12 cellular contexts compared by ENCODE assay signal in the genomic region with DNA sequence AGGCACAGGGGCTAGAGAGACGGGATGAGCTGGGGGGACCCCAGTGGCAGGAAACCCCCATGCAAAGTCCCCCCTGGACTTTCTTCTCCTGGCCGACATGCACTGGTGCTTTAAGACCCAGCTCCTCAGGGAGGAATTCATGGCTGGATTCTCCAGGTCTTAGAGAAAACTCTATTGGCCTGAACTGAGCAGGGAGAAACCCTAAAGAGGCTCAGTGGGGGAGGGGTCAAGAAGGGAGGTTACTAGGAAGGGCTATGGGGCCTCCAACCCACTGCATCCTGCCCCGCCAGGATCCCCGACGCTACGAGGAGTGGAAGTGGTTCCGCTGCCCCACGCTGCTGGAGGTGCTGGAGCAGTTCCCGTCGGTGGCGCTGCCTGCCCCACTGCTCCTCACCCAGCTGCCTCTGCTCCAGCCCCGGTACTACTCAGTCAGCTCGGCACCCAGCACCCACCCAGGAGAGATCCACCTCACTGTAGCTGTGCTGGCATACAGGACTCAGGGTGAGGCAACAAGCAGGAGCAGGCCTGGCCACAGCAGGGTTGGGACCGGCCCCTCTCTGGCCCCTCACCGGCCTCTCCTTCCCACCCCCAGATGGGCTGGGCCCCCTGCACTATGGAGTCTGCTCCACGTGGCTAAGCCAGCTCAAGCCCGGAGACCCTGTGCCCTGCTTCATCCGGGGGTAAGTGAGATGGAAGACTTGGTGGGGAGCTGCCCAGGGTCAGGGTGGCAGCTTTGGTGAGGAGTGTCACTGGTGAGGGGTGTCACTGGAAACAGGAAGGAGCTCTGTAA. TPM values are rescaled to one million over a fixed set of nuclear protein-coding genes. Genes with fewer than 3 reads are reported as not detected.
DNase-seq lines count a peak whose midpoint lies in the region; ATAC-seq and TF ChIP-seq lines count a peak whose summit lies in the region.
"Had no signal": no experiment of that assay in that cellular context is flagged by ENCODE, and none has a peak within 500 bp of the region (broad histone marks: within the 10 kb centered on the region; RNA-seq: fewer than 3 reads in every experiment).

No MANE protein-coding gene starts in this region.

- H3K27ac ChIP-seq in ACC112 (ENCODE audit: low read depth, low read length) (no peak overlapping the region), HCT116 (ENCODE audit: low read depth, low read length) (peak overlapping the region; percentile 71; the same call in 1 of the 2 replicates), brain microvascular endothelial cell (no peak overlapping the region)

- RAD21 ChIA-PET in HCT116 (lab: Charles Lee; ENCODE audit: low non-redundant PET in 1 of 2, low total read pairs in 2 of 2, uncharacterized antibody in 2 of 2, unreplicated experiment in 2 of 2) = interaction anchor here (1.0 to 1.7 kb wide), 2 partner anchors 51 to 101 kb away, joined by 3 to 5 read pairs; no protein-coding TSS in a partner anchor

- H3K36me3 ChIP-seq in ACC112 (ENCODE audit: insufficient read depth, low read length) = no peaks in the 10 kb centered on the region
- H3K36me3 ChIP-seq in HCT116 (ENCODE audit: control insufficient read depth in 1 of 2, insufficient read depth in 2 of 2, low read length in 2 of 2) = no peaks in the 10 kb centered on the region
- H3K36me3 ChIP-seq in brain microvascular endothelial cell (replicated peaks) = no peaks in the 10 kb centered on the region

- H3K27me3 ChIP-seq in ACC112 (ENCODE audit: insufficient read depth, low read length) (no peaks in the 10 kb centered on the region), HCT116 (ENCODE audit: insufficient read depth, low read length) (no peaks in the 10 kb centered on the region), brain microvascular endothelial cell (replicated peaks) (peaks cover 6% of the 10 kb centered on the region)

- in situ Hi-C loops in brain microvascular endothelial cell (cut with HindIII; ENCODE audit: low pct_ligation_motif_present, low sequenced_read_pairs) = no loop called here

- TF ChIP-seq RAD21 in HCT116 (IDR thresholded peaks at IDR 0.05; ENCODE audit: low read depth) = no peak

- no peak overlapping the region for H3K4me3 ChIP-seq in ACC112 (ENCODE audit: low read depth, low read length)
- H3K4me3 ChIP-seq in HCT116 (replicated peaks in 1 of 2; ENCODE audit: low read depth in 1 of 2, low read length in 2 of 2) = peak overlapping the region; percentile 72 to 73
- H3K4me3 ChIP-seq in brain microvascular endothelial cell (ENCODE audit: low read depth, low read length) = no peak overlapping the region

- H3K9ac ChIP-seq in HCT116 (ENCODE audit: low read length) = peak overlapping the region; percentile 81

- H3K36me3 Mint-ChIP-seq in activated T-helper 1 cell treated with anti-CD3 and anti-CD28 coated beads, Interleukin-12 subunit alpha, Interleukin-12 subunit beta, Interleukin-2, Interleukin-4 antibody, amounts not matched to agents 30 ng/mL and 10 ng/mL and 1 ng/mL, durations not matched to agents 14 hours and 24 hours and 36 hours (ENCODE audit: low read depth) = peaks cover 6% of the 10 kb centered on the region

- H2AFZ ChIP-seq in ACC112 (ENCODE audit: low read length, unreplicated experiment) (peak overlapping the region; percentile 23), HCT116 (ENCODE audit: low read depth, low read length, poor library complexity, severe bottlenecking) (no peak overlapping the region)

- H3K9me2 ChIP-seq in HCT116 (ENCODE audit: insufficient read depth) = no peaks in the 10 kb centered on the region

- H3K79me2 ChIP-seq in ACC112 (ENCODE audit: control insufficient read depth, insufficient read depth, low read length, unreplicated experiment) (no peaks in the 10 kb centered on the region), HCT116 (ENCODE audit: insufficient read depth, low read length) (peaks cover 4% of the 10 kb centered on the region; the same call in 1 of the 2 replicates)

- H3K4me2 ChIP-seq in HCT116 (ENCODE audit: low read length) = peak overlapping the region; percentile 94

- peak overlapping the region; percentile 73 for H3K4me3 Mint-ChIP-seq in activated T-helper 1 cell treated with anti-CD3 and anti-CD28 coated beads, Interleukin-12 subunit alpha, Interleukin-12 subunit beta, Interleukin-2, Interleukin-4 antibody, amounts not matched to agents 30 ng/mL and 10 ng/mL and 1 ng/mL, durations not matched to agents 14 hours and 24 hours and 36 hours

- no peaks in the 10 kb centered on the region for H4K20me1 ChIP-seq in HCT116 (ENCODE audit: insufficient read depth)

- H3K4me1 ChIP-seq in ACC112 (ENCODE audit: control insufficient read depth, insufficient read depth, low read length, unreplicated experiment) (peaks cover 11% of the 10 kb centered on the region), HCT116 (ENCODE audit: control insufficient read depth in 1 of 2, insufficient read depth in 2 of 2, low read length in 2 of 2) (peaks cover 16 to 56% of the 10 kb centered on the region in 2 experiments; a peak in 3 of 4 replicates)

- TF ChIP-seq CTCF in HCT116 (IDR thresholded peaks at IDR 0.05 in 2 of 3, conservative IDR thresholded peaks at IDR 0.05 in 1 of 3; ENCODE audit: borderline replicate concordance in 1 of 3, insufficient read depth in 1 of 3, low read depth in 2 of 3, low read length in 2 of 3) = no peak
- TF ChIP-seq CTCF in brain microvascular endothelial cell (IDR thresholded peaks at IDR 0.05; ENCODE audit: low read depth, low read length, missing control alignments) = no peak

- peaks cover 61% of the 10 kb centered on the region for H3K4me1 Mint-ChIP-seq in activated T-helper 1 cell treated with anti-CD3 and anti-CD28 coated beads, Interleukin-12 subunit alpha, Interleukin-12 subunit beta, Interleukin-2, Interleukin-4 antibody, amounts not matched to agents 30 ng/mL and 10 ng/mL and 1 ng/mL, durations not matched to agents 14 hours and 24 hours and 36 hours (ENCODE audit: low read depth)

- intact Hi-C loops in HCT116 (cut with micrococcal nuclease) = loop anchor here (10.0 kb wide), 1 partner anchor 236 kb away; no protein-coding TSS in a partner anchor
- intact Hi-C loops in activated T-helper 1 cell treated with anti-CD3 and anti-CD28 coated beads, Interleukin-12 subunit alpha, Interleukin-12 subunit beta, Interleukin-2, Interleukin-4 antibody, amounts not matched to agents 30 ng/mL and 10 ng/mL and 1 ng/mL, durations not matched to agents 14 hours and 24 hours and 36 hours (cut with micrococcal nuclease) = loop anchor here (1.0 to 10.0 kb wide), 3 partner anchors 8 to 686 kb away; partner anchors contain the start of genes ACTR3C, KCNH2 and LRRC61
- intact Hi-C loops in left colon (cut with DNase I, micrococcal nuclease) = no loop called here

- ATAC-seq in HCT116 = no peak
- peak; percentile 12 for ATAC-seq in left colon
- no peak for ATAC-seq in left lobe of liver
- no peak for ATAC-seq in HG03135 (IDR thresholded peaks at IDR 0.05; ENCODE audit: unreplicated experiment)
- ATAC-seq in GM18505 (IDR thresholded peaks at IDR 0.05; ENCODE audit: unreplicated experiment) = no peak

- no peaks in the 10 kb centered on the region for H3K9me3 ChIP-seq in HCT116 (ENCODE audit: control insufficient read depth in 1 of 2, insufficient read depth in 1 of 2, low read depth in 1 of 2, low read length in 2 of 2)

- BruUV-seq in HCT116 (replicated peaks; lab: Mats Ljungman, UMichigan) = TSS peak; percentile 20

- H3K27ac Mint-ChIP-seq in activated T-helper 1 cell treated with anti-CD3 and anti-CD28 coated beads, Interleukin-12 subunit alpha, Interleukin-12 subunit beta, Interleukin-2, Interleukin-4 antibody, amounts not matched to agents 30 ng/mL and 10 ng/mL and 1 ng/mL, durations not matched to agents 14 hours and 24 hours and 36 hours = peak overlapping the region; percentile 87

- no peak for DNase-seq in HCT116 (ENCODE audit: low read depth, low spot score)
- peak; percentile 37 for DNase-seq in activated T-helper 1 cell treated with anti-CD3 and anti-CD28 coated beads, Interleukin-12 subunit alpha, Interleukin-12 subunit beta, Interleukin-2, Interleukin-4 antibody, amounts not matched to agents 30 ng/mL and 10 ng/mL and 1 ng/mL, durations not matched to agents 14 hours and 24 hours and 36 hours (ENCODE audit: low spot score)
- DNase-seq in left colon = no peak
- DNase-seq in left lobe of liver (ENCODE audit: low spot score) = no peak
- no peak for DNase-seq in brain microvascular endothelial cell
- DNase-seq: GOT3, NCI-H187 treated with DMSO at 0.1 percent for 48 hours had no signal

- CTCF ChIA-PET in HCT116 (lab: Charles Lee) = interaction anchor here (0.9 to 5.4 kb wide), 14 partner anchors 10 to 272 kb away, joined by 3 to 59 read pairs (median 6); partner anchors contain the start of gene ABCB8

- no peaks in the 10 kb centered on the region for H3K27me3 Mint-ChIP-seq in activated T-helper 1 cell treated with anti-CD3 and anti-CD28 coated beads, Interleukin-12 subunit alpha, Interleukin-12 subunit beta, Interleukin-2, Interleukin-4 antibody, amounts not matched to agents 30 ng/mL and 10 ng/mL and 1 ng/mL, durations not matched to agents 14 hours and 24 hours and 36 hours (ENCODE audit: insufficient read depth)

- POLR2A ChIA-PET in HCT116 (lab: Charles Lee) = interaction anchor here (1.3 to 1.5 kb wide), 5 partner anchors 18 to 217 kb away, joined by 3 to 5 read pairs (median 3); partner anchors contain the start of genes ABCB8 and ABCF2

- no peaks in the 10 kb centered on the region for H3K9me3 Mint-ChIP-seq in activated T-helper 1 cell treated with anti-CD3 and anti-CD28 coated beads, Interleukin-12 subunit alpha, Interleukin-12 subunit beta, Interleukin-2, Interleukin-4 antibody, amounts not matched to agents 30 ng/mL and 10 ng/mL and 1 ng/mL, durations not matched to agents 14 hours and 24 hours and 36 hours

- TF ChIP-seq POLR2A in HCT116 (IDR thresholded peaks at IDR 0.05; ENCODE audit: borderline replicate concordance, extremely low read depth, insufficient read depth, insufficient read length) = no peak
- no peak for TF ChIP-seq POLR2A in GM18505 (IDR thresholded peaks at IDR 0.05; ENCODE audit: borderline replicate concordance, extremely low read depth, insufficient read depth, insufficient read length)

RNA-seq across cellular contexts. Expression of gene ATG9B, which starts 13.8 kb away (rescaled TPM):
- total RNA-seq in HCT116 (2021; ENCODE audit: unreplicated experiment) = 2.1 TPM
- polyA plus RNA-seq in HCT116 (2012) = 5.8 and 6.9 TPM in 2 replicates
- total RNA-seq in activated T-helper 1 cell treated with anti-CD3 and anti-CD28 coated beads, Interleukin-12 subunit alpha, Interleukin-12 subunit beta, Interleukin-2, Interleukin-4 antibody, amounts not matched to agents 30 ng/mL and 10 ng/mL and 1 ng/mL, durations not matched to agents 14 hours and 24 hours and 36 hours = 4.7 and 6.3 TPM in 2 replicates
- total RNA-seq in left colon = under 1 TPM in 1 of 2 donors, not detected in 1; 0.22 TPM
- total RNA-seq in left lobe of liver = not detected
- total RNA-seq: skeletal muscle tissue, urinary bladder had no signal

RNA-seq across cellular contexts. Expression of gene ABCB8, which starts 17.7 kb away (rescaled TPM):
- 55.2 TPM for total RNA-seq in HCT116 (2021; ENCODE audit: unreplicated experiment)
- polyA plus RNA-seq in HCT116 (2012) = 32.5 and 34.9 TPM in 2 replicates
- total RNA-seq in activated T-helper 1 cell treated with anti-CD3 and anti-CD28 coated beads, Interleukin-12 subunit alpha, Interleukin-12 subunit beta, Interleukin-2, Interleukin-4 antibody, amounts not matched to agents 30 ng/mL and 10 ng/mL and 1 ng/mL, durations not matched to agents 14 hours and 24 hours and 36 hours = 56.9 and 57.9 TPM in 2 replicates
- 10 to 100 TPM; 25.3 to 40.0 TPM for total RNA-seq in left colon
- total RNA-seq in left lobe of liver = 29.1 TPM

RNA-seq across cellular contexts. Expression of gene NOS3, which starts 19.7 kb away (rescaled TPM):
- 35.8 TPM for total RNA-seq in HCT116 (2021; ENCODE audit: unreplicated experiment)
- polyA plus RNA-seq in HCT116 (2012) = 42.7 and 44.0 TPM in 2 replicates
- 12.2 and 12.8 TPM in 2 replicates for total RNA-seq in activated T-helper 1 cell treated with anti-CD3 and anti-CD28 coated beads, Interleukin-12 subunit alpha, Interleukin-12 subunit beta, Interleukin-2, Interleukin-4 antibody, amounts not matched to agents 30 ng/mL and 10 ng/mL and 1 ng/mL, durations not matched to agents 14 hours and 24 hours and 36 hours
- 1 to 10 TPM; 2.7 to 5.4 TPM for total RNA-seq in left colon
- total RNA-seq in left lobe of liver = 8.7 TPM

RNA-seq across cellular contexts. Expression of gene KCNH2, which starts 32.4 kb away (rescaled TPM):
- total RNA-seq in HCT116 (2021; ENCODE audit: unreplicated experiment) (9.7 TPM), left colon (10 to 100 TPM in 1 of 2 donors, under 1 TPM in 1; 0.92 to 10.4 TPM), left lobe of liver (0.28 TPM)
- 8.4 and 10.4 TPM in 2 replicates for polyA plus RNA-seq in HCT116 (2012)
- total RNA-seq in activated T-helper 1 cell treated with anti-CD3 and anti-CD28 coated beads, Interleukin-12 subunit alpha, Interleukin-12 subunit beta, Interleukin-2, Interleukin-4 antibody, amounts not matched to agents 30 ng/mL and 10 ng/mL and 1 ng/mL, durations not matched to agents 14 hours and 24 hours and 36 hours = 0.20 and 0.49 TPM in 2 replicates

RNA-seq across cellular contexts. Expression of gene ASIC3, which starts 37.8 kb away (rescaled TPM):
- total RNA-seq in HCT116 (2021; ENCODE audit: unreplicated experiment) (4.4 TPM), left colon (1 to 10 TPM; 1.4 to 2.3 TPM), left lobe of liver (2.2 TPM)
- 5.4 and 6.2 TPM in 2 replicates for polyA plus RNA-seq in HCT116 (2012)
- total RNA-seq in activated T-helper 1 cell treated with anti-CD3 and anti-CD28 coated beads, Interleukin-12 subunit alpha, Interleukin-12 subunit beta, Interleukin-2, Interleukin-4 antibody, amounts not matched to agents 30 ng/mL and 10 ng/mL and 1 ng/mL, durations not matched to agents 14 hours and 24 hours and 36 hours = 1.9 and 4.1 TPM in 2 replicates
- total RNA-seq: skeletal muscle tissue had no signal

Comparison
In these comparisons a context has a peak if more than half of its experiments do, and no peak if none do; other contexts are left out.
1. H3K4me3 ChIP-seq: peak in HCT116 (2 of 2); none in ACC112 (single experiment) and brain microvascular endothelial cell (single experiment).
2. intact Hi-C loops: an anchor here in HCT116 (10.0 kb wide) and activated T-helper 1 cell treated with anti-CD3 and anti-CD28 coated beads, Interleukin-12 subunit alpha, Interleukin-12 subunit beta, Interleukin-2, Interleukin-4 antibody, amounts not matched to agents 30 ng/mL and 10 ng/mL and 1 ng/mL, durations not matched to agents 14 hours and 24 hours and 36 hours (1.0 to 10.0 kb wide); none called in left colon.